In the genomic region with DNA sequence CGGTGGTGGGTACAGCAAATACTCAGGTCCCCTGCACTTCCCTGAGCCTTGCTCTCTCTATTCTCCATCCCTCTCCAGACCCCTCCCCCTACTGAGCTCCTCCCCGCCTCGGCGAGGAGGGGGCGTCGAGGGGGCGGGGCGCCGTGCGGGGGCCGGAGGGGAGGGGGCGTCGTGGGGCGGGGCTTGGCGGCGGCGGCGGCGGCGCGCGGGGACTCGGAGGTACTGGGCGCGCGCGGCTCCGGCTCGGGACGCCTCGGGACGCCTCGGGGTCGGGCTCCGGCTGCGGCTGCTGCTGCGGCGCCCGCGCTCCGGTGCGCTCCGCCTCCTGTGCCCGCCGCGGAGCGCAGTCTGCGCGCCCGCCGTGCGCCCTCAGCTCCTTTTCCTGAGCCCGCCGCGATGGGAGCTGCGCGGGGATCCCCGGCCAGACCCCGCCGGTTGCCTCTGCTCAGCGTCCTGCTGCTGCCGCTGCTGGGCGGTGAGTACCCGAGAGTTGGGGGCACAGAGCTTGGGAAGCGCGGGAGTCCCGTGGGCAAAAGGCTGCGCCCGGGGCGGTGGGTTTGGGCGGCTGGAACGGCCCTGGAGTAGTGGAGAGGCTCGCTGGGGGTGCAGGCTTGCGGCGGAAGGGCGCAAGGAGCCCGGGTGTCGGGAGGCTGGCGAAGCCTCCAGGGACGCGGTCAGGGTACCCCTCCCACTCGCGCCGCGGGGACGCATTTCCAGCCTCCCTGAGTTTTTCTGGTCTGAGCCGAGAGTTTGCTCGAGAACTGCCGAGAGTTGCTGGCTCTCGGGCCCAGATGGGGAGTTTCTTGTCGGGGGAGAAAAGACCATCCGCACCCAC, we compare ENCODE assay signal across 9 cellular contexts. TPM values are rescaled to one million over a fixed set of nuclear protein-coding genes. Genes with fewer than 3 reads are reported as not detected.
DNase-seq lines count a peak whose midpoint lies in the region; ATAC-seq and TF ChIP-seq lines count a peak whose summit lies in the region.
"Had no signal": no experiment of that assay in that cellular context is flagged by ENCODE, and none has a peak within 500 bp of the region (broad histone marks: within the 10 kb centered on the region; RNA-seq: fewer than 3 reads in every experiment).

A gene (plus strand): TSS at position 222 of the 835 bp plus-strand sequence. CDS start 175 bp downstream, at position 397.

- peak; percentile 83 for DNase-seq in HEK293T (ENCODE audit: extremely low spot score)
- peak; percentile 94 for DNase-seq in iPS-NIHi7 (ENCODE audit: extremely low spot score)
- DNase-seq in smooth muscle cell (lab: John Stamatoyannopoulos, UW; ENCODE audit: unreplicated experiment): peak; percentile 55
- no peak for DNase-seq in activated gamma-delta T cell (lab: John Stamatoyannopoulos, UW)

- TF ChIP-seq CTCF in C4-2B (conservative IDR thresholded peaks at IDR 0.05) (no peak), brain (conservative IDR thresholded peaks at IDR 0.05) (no peak), smooth muscle cell (IDR thresholded peaks at IDR 0.05; ENCODE audit: borderline replicate concordance, insufficient read depth, poor library complexity, severe bottlenecking) (no peak)

- no peak within 1 kb of the TSS for H2AFZ ChIP-seq in smooth muscle cell (ENCODE audit: low read depth)

- no peaks in the 10 kb centered on the region for H3K27me3 Mint-ChIP-seq in brain

- H3K4me3 Mint-ChIP-seq in brain: peak within 1 kb of the TSS; percentile 82 to 91 (median 83)

- peaks cover 45% of the 10 kb centered on the region for H4K20me1 ChIP-seq in smooth muscle cell (ENCODE audit: low read depth)

- no peak for ATAC-seq in GM19455 (IDR thresholded peaks at IDR 0.05; ENCODE audit: unreplicated experiment)

- H3K4me1 ChIP-seq in smooth muscle cell (ENCODE audit: low read depth): peaks cover 20% of the 10 kb centered on the region

- H3K27ac Mint-ChIP-seq in brain: peak within 1 kb of the TSS; percentile 59 to 95 (median 92)

- no peaks in the 10 kb centered on the region for H3K27me3 ChIP-seq in smooth muscle cell (ENCODE audit: low read depth)

- peaks cover 29% of the 10 kb centered on the region for H3K36me3 Mint-ChIP-seq in brain

- CTCF ChIA-PET in HEK293T (lab: Yijun Ruan, JAX): interaction anchor here (1.4 kb wide), 1 partner anchor 68 kb away, joined by 3 read pairs; no protein-coding TSS in a partner anchor

- H3K79me2 ChIP-seq in smooth muscle cell (ENCODE audit: low read depth): peaks cover 55% of the 10 kb centered on the region

- under 1% methylated on average over 69 of the region's 92 CpGs for WGBS in smooth muscle cell (ENCODE audit: low lambda C conversion rate)

- H3K9ac ChIP-seq in smooth muscle cell (ENCODE audit: low read depth): peak within 1 kb of the TSS; percentile 95
- H3K9ac ChIP-seq: KMS-11 had no signal

- H3K4me3 ChIP-seq in smooth muscle cell: peak within 1 kb of the TSS; percentile 99

- no peaks in the 10 kb centered on the region for H3K9me3 ChIP-seq in smooth muscle cell (replicated peaks; ENCODE audit: low read depth)

- POLR2A ChIA-PET in HEK293T (lab: Yijun Ruan, JAX): interaction anchor here (0.9 to 2.7 kb wide), 12 partner anchors 14 to 293 kb away, joined by 3 to 17 read pairs (median 5); a partner anchor contains a TSS

- H3K27ac ChIP-seq in C4-2B (peak within 1 kb of the TSS; percentile 53), smooth muscle cell (ENCODE audit: low read depth) (peak within 1 kb of the TSS; percentile 97)
- H3K27ac ChIP-seq: KMS-11 had no signal

- peak within 1 kb of the TSS; percentile 97 for H3K4me2 ChIP-seq in smooth muscle cell
- H3K4me2 ChIP-seq: KMS-11 had no signal

- peaks cover 26% of the 10 kb centered on the region for H3K4me1 Mint-ChIP-seq in brain

- H3K9me3 Mint-ChIP-seq in brain: no peaks in the 10 kb centered on the region

- H3K36me3 ChIP-seq in smooth muscle cell (ENCODE audit: low read depth): no peaks in the 10 kb centered on the region

- peaks cover 28% of the 10 kb centered on the region for H3F3A ChIP-seq in smooth muscle cell (ENCODE audit: low read depth)

TF ChIP-seq in HEK293T, 16 proteins besides CTCF, POLR2A, EP300 and RAD21:
- TF ChIP-seq L3MBTL2 (conservative IDR thresholded peaks at IDR 0.05) (no peak), TARDBP (IDR thresholded peaks at IDR 0.05) (no peak), NFRKB (IDR thresholded peaks at IDR 0.05) (no peak), HDGF (IDR thresholded peaks at IDR 0.05; ENCODE audit: borderline replicate concordance) (no peak), ELF4 (IDR thresholded peaks at IDR 0.05) (no peak), FOXM1 (IDR thresholded peaks at IDR 0.05; ENCODE audit: borderline replicate concordance) (no peak), ARNT (IDR thresholded peaks at IDR 0.05) (no peak)
- TF ChIP-seq, protein P1, sequence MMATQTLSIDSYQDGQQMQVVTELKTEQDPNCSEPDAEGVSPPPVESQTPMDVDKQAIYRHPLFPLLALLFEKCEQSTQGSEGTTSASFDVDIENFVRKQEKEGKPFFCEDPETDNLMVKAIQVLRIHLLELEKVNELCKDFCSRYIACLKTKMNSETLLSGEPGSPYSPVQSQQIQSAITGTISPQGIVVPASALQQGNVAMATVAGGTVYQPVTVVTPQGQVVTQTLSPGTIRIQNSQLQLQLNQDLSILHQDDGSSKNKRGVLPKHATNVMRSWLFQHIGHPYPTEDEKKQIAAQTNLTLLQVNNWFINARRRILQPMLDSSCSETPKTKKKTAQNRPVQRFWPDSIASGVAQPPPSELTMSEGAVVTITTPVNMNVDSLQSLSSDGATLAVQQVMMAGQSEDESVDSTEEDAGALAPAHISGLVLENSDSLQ (IDR thresholded peaks at IDR 0.05): no peak

TF ChIP-seq in PFSK-1, 5 proteins besides CTCF, POLR2A, EP300 and RAD21:
- TF ChIP-seq SIN3A (IDR thresholded peaks at IDR 0.05; ENCODE audit: borderline replicate concordance, insufficient read depth, low read length) (no peak), TAF1 (IDR thresholded peaks at IDR 0.05; ENCODE audit: borderline replicate concordance, insufficient read depth, low read length) (peak; percentile 30; the same call in 1 of the 2 replicates)

RNA-seq across cellular contexts. Expression of the gene that starts here (rescaled TPM):
- 92.5 TPM for polyA plus RNA-seq in PFSK-1 (2012; ENCODE audit: insufficient read length, low read depth)
- 109 TPM for polyA plus RNA-seq in brain (ENCODE audit: insufficient read depth, low read depth, low replicate concordance)
- 376 and 417 TPM in 2 replicates for total RNA-seq in smooth muscle cell
- polyA plus RNA-seq in smooth muscle cell: 596 and 598 TPM in 2 replicates
